1 cellular context compared by ENCODE assay signal in genomic region chr20:43388267-43389081, GRCh38.
TF ChIP-seq lines count a peak whose summit lies in the region.

No MANE protein-coding gene starts in this region.

TF ChIP-seq in H1, 55 proteins besides CTCF, POLR2A, EP300 and RAD21:
- TF ChIP-seq JUN (IDR thresholded peaks at IDR 0.05; ENCODE audit: low read depth, low read length), result no peak
- TF ChIP-seq SIX5 (IDR thresholded peaks at IDR 0.05; ENCODE audit: low read depth, low read length), result no peak
- no peak for TF ChIP-seq CHD2 (IDR thresholded peaks at IDR 0.05; ENCODE audit: low read length)
- TF ChIP-seq MAX (IDR thresholded peaks at IDR 0.05), result no peak
- no peak for TF ChIP-seq TBP (IDR thresholded peaks at IDR 0.05; ENCODE audit: low read depth, low read length)
- TF ChIP-seq SUZ12 (IDR thresholded peaks at IDR 0.05; ENCODE audit: low read length), result no peak
- no peak for TF ChIP-seq KDM1A (IDR thresholded peaks at IDR 0.05; ENCODE audit: borderline replicate concordance, low read length)
- TF ChIP-seq TAF1 (IDR thresholded peaks at IDR 0.05; ENCODE audit: low read depth, low read length), result no peak
